Comparison of ENCODE assay signal across 10 cellular contexts in the genomic region with DNA sequence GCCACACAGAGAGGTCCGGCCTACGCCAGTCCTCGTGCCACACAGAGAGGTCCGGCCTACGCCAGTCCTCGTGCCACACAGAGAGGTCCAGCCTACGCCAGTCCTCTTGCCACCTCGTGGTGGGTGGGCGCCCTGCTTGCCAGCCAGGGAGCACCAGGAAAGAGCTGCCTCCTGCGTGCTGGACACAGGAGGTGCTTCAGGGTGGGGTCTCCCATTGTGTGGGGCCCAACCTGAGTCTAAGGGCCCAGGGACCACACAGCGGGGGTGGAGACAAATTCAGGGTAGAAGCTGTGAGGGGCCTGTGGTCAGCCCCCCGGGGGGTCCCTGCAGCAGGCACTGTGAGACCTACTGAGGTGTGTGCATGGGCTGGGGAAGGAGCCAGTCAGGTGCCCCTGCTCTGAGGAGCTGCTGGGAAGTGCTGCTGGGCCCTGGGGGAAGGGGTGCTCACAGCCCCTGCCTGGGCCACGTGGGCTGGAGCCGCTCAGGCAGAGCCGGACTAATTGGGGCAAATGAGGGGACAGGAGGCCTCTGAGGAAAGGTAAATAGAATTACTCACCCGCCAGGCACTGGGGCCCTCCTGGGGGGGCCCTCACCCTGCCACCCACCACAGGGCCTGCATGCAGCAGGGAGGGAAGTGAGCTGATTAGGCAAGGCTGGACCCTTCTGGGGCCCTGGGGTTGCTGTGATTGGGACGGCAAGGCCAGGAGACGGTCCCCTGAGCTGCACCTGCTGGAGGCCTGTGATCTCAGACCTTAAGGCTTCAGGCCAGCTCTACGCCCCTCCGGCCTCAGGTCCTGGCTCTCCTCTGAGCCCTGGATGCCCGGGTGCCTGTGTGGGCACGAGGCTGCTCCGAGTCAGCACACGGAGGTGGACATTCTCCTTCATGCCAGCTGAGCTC. TPM values are rescaled to one million over a fixed set of nuclear protein-coding genes. Genes with fewer than 3 reads are reported as not detected.
DNase-seq lines count a peak whose midpoint lies in the region; ATAC-seq lines count a peak whose summit lies in the region.
"Had no signal": no experiment of that assay in that cellular context is flagged by ENCODE, and none has a peak within 500 bp of the region (broad histone marks: within the 10 kb centered on the region; RNA-seq: fewer than 3 reads in every experiment).

No MANE protein-coding gene starts in this region.

- ATAC-seq in left lobe of liver (peak; percentile 40), GM18519 (IDR thresholded peaks at IDR 0.05; ENCODE audit: low FRiP score, unreplicated experiment) (no peak)
- ATAC-seq: activated T-cell treated with anti-CD3 and anti-CD28 coated beads, Interleukin-2, amount 50 U/mL, for 72 hours had no signal

- DNase-seq in Daoy (ENCODE audit: low read depth) (peak; percentile 62), NCI-H526 treated with DMSO at 0.1 percent for 48 hours (lab: John Stamatoyannopoulos, UW) (peak; percentile 11), left lobe of liver (ENCODE audit: low spot score) (no peak), substantia nigra (lab: John Stamatoyannopoulos, UW) (no peak)
- DNase-seq in activated naive CD4-positive, alpha-beta T cell treated with Interleukin-2 at 50 U/mL for 16 hours, result no peak
- DNase-seq: activated T-cell treated with anti-CD3 and anti-CD28 coated beads, Interleukin-2, amount 50 U/mL, for 72 hours; CD4-positive, alpha-beta T cell; RPMI8226 had no signal

- no peak overlapping the region for H3K27ac ChIP-seq in substantia nigra (ENCODE audit: low read depth, low read length, poor library complexity, severe bottlenecking)
- H3K27ac ChIP-seq: neural progenitor cell had no signal

RNA-seq across cellular contexts. Expression of a gene that starts 11.0 kb away (rescaled TPM):
- not detected in 2 replicates for total RNA-seq in Daoy (2014; rRNA removed; shearing (Covaris generic))
- 109 TPM for total RNA-seq in left lobe of liver
- total RNA-seq: CD4-positive, alpha-beta T cell had no signal

RNA-seq across cellular contexts. Expression of a gene that starts 18.1 kb away (rescaled TPM):
- 78.3 and 91.2 TPM in 2 replicates for total RNA-seq in Daoy (2014; rRNA removed; shearing (Covaris generic))
- 17.9 TPM for total RNA-seq in left lobe of liver

RNA-seq across cellular contexts. Expression of a gene that starts 19.9 kb away (rescaled TPM):
- total RNA-seq in Daoy (2014; rRNA removed; shearing (Covaris generic)), result not detected in 2 replicates
- total RNA-seq in left lobe of liver, result not detected
- total RNA-seq: activated T-cell treated with anti-CD3 and anti-CD28 coated beads, Interleukin-2, amount 50 U/mL, for 72 hours; CD4-positive, alpha-beta T cell had no signal

RNA-seq across cellular contexts. Expression of a gene that starts 45.3 kb away (rescaled TPM):
- 1,181 and 1,293 TPM in 2 replicates for total RNA-seq in Daoy (2014; rRNA removed; shearing (Covaris generic))
- total RNA-seq in left lobe of liver, result 1,392 TPM

RNA-seq across cellular contexts. Expression of a gene that starts 56.1 kb away (rescaled TPM):
- total RNA-seq in Daoy (2014; rRNA removed; shearing (Covaris generic)), result 138 and 216 TPM in 2 replicates
- total RNA-seq in left lobe of liver, result 109 TPM

Comparison
In these comparisons a context has a peak if more than half of its experiments do, and no peak if none do; other contexts are left out.
1. DNase-seq: peak in Daoy (single experiment) and NCI-H526 treated with DMSO at 0.1 percent for 48 hours (single experiment); none in left lobe of liver (single experiment), substantia nigra (0 of 49) and activated naive CD4-positive, alpha-beta T cell treated with Interleukin-2 at 50 U/mL for 16 hours (single experiment).
2. RNA of a gene that starts 11.0 kb away (total RNA-seq): 109 TPM in left lobe of liver (single experiment); not detected in Daoy; every median in the first group is over 100 times any median in the second.